Comparison of ENCODE assay signal across 8 cellular contexts in the genomic region with DNA sequence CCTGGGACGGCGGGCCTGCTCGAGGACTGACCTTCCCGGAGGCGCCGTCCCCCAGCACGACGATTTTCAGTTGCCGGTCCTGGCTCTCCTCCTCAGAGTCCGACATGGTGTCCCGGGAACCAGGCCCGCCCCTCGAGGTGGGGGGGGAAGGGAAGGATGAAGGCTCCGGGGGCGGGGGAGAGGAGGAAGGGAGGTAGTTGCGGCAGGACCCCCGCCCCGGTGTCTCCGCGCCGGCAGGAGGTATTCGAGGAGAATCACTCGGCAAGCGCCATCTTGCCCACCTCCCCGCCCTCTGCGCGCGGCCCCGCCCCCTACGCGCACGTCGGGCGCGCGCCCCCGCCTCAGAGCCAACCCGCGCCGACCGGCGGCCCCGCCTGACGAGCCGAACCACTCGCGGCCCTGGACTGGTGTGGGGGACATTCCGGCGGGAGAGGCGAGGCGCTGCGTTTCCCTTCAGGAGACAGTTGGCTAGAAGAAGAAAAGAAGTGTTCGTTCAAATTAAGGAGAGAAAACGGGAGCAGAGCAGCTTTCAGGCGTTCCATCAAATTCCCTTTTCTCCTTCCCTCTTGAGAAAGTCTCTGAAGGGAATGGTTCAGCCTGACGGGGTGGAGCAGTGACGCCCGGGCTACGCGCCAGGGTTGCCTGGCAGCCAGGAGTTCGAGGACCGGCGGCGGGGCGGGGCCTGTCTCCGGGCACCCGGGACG. TPM values are rescaled to one million over a fixed set of nuclear protein-coding genes. Genes with fewer than 3 reads are reported as not detected.
A peak's percentile ranks its signal among the peaks of the same experiment; 100 is the strongest.
DNase-seq lines count a peak whose midpoint lies in the region; ATAC-seq, FAIRE-seq and TF ChIP-seq lines count a peak whose summit lies in the region.

Gene RAB28, minus strand, starts transcription at position 296 of the 704 bp plus-strand sequence.

- H3K9me3 Mint-ChIP-seq in activated T-helper 17 cell treated with anti-CD3 and anti-CD28 coated beads, Interleukin-2, amount 50 U/mL, for 72 hours: no peaks in the 10 kb centered on the region
- peaks cover 0 to 5% (median 0%) of the 10 kb centered on the region in 7 donors for H3K9me3 Mint-ChIP-seq in naive B cell
- H3K9me3 Mint-ChIP-seq in stimulated activated effector memory CD8-positive, alpha-beta T cell treated with anti-CD3 and anti-CD28 coated beads, Interleukin-12 subunit alpha, Interleukin-12 subunit beta, amount 100 ng/mL, for 72 hours: no peaks in the 10 kb centered on the region

- H3K27me3 Mint-ChIP-seq in activated T-helper 17 cell treated with anti-CD3 and anti-CD28 coated beads, Interleukin-2, amount 50 U/mL, for 72 hours: peaks cover 7% of the 10 kb centered on the region
- H3K27me3 Mint-ChIP-seq in naive B cell: peaks cover 18 to 19% (median 19%) of the 10 kb centered on the region in 3 donors

- H3K27ac Mint-ChIP-seq in activated T-helper 17 cell treated with anti-CD3 and anti-CD28 coated beads, Interleukin-2, amount 50 U/mL, for 72 hours: peak within 1 kb of the TSS; percentile 92
- peak within 1 kb of the TSS; percentile 98 to 100 (median 100) for H3K27ac Mint-ChIP-seq in naive B cell
- H3K27ac Mint-ChIP-seq in stimulated activated effector memory CD8-positive, alpha-beta T cell treated with anti-CD3 and anti-CD28 coated beads, Interleukin-12 subunit alpha, Interleukin-12 subunit beta, amount 100 ng/mL, for 72 hours: peak within 1 kb of the TSS; percentile 100

- H3K4me1 Mint-ChIP-seq in activated T-helper 17 cell treated with anti-CD3 and anti-CD28 coated beads, Interleukin-2, amount 50 U/mL, for 72 hours: peaks cover 14% of the 10 kb centered on the region
- H3K4me1 Mint-ChIP-seq in naive B cell: peaks cover 15 to 22% (median 18%) of the 10 kb centered on the region in 3 donors
- peaks cover 23% of the 10 kb centered on the region for H3K4me1 Mint-ChIP-seq in stimulated activated effector memory CD8-positive, alpha-beta T cell treated with anti-CD3 and anti-CD28 coated beads, Interleukin-12 subunit alpha, Interleukin-12 subunit beta, amount 100 ng/mL, for 72 hours

- no peak for TF ChIP-seq CTCF in RWPE1 (conservative IDR thresholded peaks at IDR 0.05; ENCODE audit: low read depth)

- CTCF ChIA-PET in RWPE1 (lab: Yijun Ruan, JAX): no interaction called here

- H3K27ac ChIP-seq in RWPE1: peak within 1 kb of the TSS; percentile 88

- POLR2A ChIA-PET in RWPE1 (lab: Yijun Ruan, JAX; ENCODE audit: low non-redundant PET): no interaction called here

- peak; percentile 52 for FAIRE-seq in H54 (lab: Jason Lieb, UNC)

- peak within 1 kb of the TSS; percentile 90 for H3K4me3 Mint-ChIP-seq in activated T-helper 17 cell treated with anti-CD3 and anti-CD28 coated beads, Interleukin-2, amount 50 U/mL, for 72 hours
- H3K4me3 Mint-ChIP-seq in naive B cell: peak within 1 kb of the TSS; percentile 81 to 99 (median 95)
- H3K4me3 Mint-ChIP-seq in stimulated activated effector memory CD8-positive, alpha-beta T cell treated with anti-CD3 and anti-CD28 coated beads, Interleukin-12 subunit alpha, Interleukin-12 subunit beta, amount 100 ng/mL, for 72 hours: peak within 1 kb of the TSS; percentile 82

- DNase-seq in EL: peak; percentile 91
- DNase-seq in H54 (ENCODE audit: insufficient read length, low spot score): peak; percentile 51
- peak; percentile 94 for DNase-seq in LoVo (ENCODE audit: low spot score)
- peak; percentile 78 for DNase-seq in RWPE1 (ENCODE audit: low spot score)
- DNase-seq in fibroblast of gingiva (ENCODE audit: low read depth): peak; percentile 94
- DNase-seq in naive B cell: peak; percentile 97
- DNase-seq in stimulated activated effector memory CD8-positive, alpha-beta T cell treated with anti-CD3 and anti-CD28 coated beads, Interleukin-12 subunit alpha, Interleukin-12 subunit beta, amount 100 ng/mL, for 72 hours (ENCODE audit: low spot score in 2 of 2): peak; percentile 88 to 95

- H3K36me3 Mint-ChIP-seq in activated T-helper 17 cell treated with anti-CD3 and anti-CD28 coated beads, Interleukin-2, amount 50 U/mL, for 72 hours (ENCODE audit: low read depth): no peaks in the 10 kb centered on the region
- H3K36me3 Mint-ChIP-seq in naive B cell: no peaks in the 10 kb centered on the region
- peaks cover 5% of the 10 kb centered on the region for H3K36me3 Mint-ChIP-seq in stimulated activated effector memory CD8-positive, alpha-beta T cell treated with anti-CD3 and anti-CD28 coated beads, Interleukin-12 subunit alpha, Interleukin-12 subunit beta, amount 100 ng/mL, for 72 hours

- ATAC-seq in activated T-helper 17 cell treated with anti-CD3 and anti-CD28 coated beads, Interleukin-2, amount 50 U/mL, for 72 hours (replicated peaks): peak; percentile 96
- ATAC-seq in naive B cell (ENCODE audit: low read depth in 2 of 2): peak; percentile 84 to 85
- ATAC-seq in stimulated activated effector memory CD8-positive, alpha-beta T cell treated with anti-CD3 and anti-CD28 coated beads, Interleukin-12 subunit alpha, Interleukin-12 subunit beta, amount 100 ng/mL, for 72 hours: peak; percentile 97

- peak; percentile 55; the same call in 1 of the 2 replicates for TF ChIP-seq POLR2A in H54 (IDR thresholded peaks at IDR 0.05; ENCODE audit: low read depth, low read length)

RNA-seq across cellular contexts. Expression of gene RAB28, which starts in this region (rescaled TPM):
- total RNA-seq in activated T-helper 17 cell treated with anti-CD3 and anti-CD28 coated beads, Interleukin-2, amount 50 U/mL, for 72 hours: 10 to 100 TPM in 1 of 2 donors, 1 to 10 TPM in 1; 10.0 to 14.5 TPM
- polyA plus RNA-seq in naive B cell (ENCODE audit: low read depth in 6 of 6): 10 to 100 TPM; 15.0 to 34.6 (median 18.8) TPM

Comparison
In these comparisons a context has a peak if more than half of its experiments do, and no peak if none do; other contexts are left out.
1. Peak in every context shown above with its lines: DNase-seq, ATAC-seq and H3K27ac ChIP-seq.